Comparison of ENCODE assay signal across 16 cellular contexts in the genomic region with DNA sequence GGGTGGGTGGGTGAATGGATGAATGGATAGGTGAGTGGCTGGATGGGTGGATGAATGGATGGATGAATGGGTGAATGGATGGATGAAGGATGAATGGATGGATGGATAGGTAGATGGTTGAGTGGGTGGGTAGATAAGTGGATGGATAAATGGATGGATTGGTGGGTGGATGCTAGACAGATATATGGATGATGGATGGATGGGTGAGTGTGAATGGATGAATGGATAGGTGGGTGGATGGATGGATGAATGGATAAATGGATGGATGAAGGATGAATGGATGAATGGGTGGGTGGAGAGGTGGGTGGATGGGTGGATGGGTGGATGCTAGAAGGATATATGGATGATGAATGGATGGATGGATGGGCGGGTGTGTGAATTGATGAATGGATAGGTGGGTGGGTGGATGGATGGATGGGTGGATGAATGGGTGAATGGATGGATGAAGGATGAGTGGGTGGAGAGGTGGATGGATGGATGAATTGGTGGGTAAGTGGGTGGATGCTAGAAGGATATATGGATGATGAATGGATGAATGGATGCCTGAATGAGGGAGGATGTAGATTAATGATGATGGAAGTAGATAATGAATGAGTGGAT. TPM values are rescaled to one million over a fixed set of nuclear protein-coding genes. Genes with fewer than 3 reads are reported as not detected.
DNase-seq lines count a peak whose midpoint lies in the region; ATAC-seq and TF ChIP-seq lines count a peak whose summit lies in the region.
"Had no signal": no experiment of that assay in that cellular context is flagged by ENCODE, and none has a peak within 500 bp of the region (broad histone marks: within the 10 kb centered on the region; RNA-seq: fewer than 3 reads in every experiment).

No MANE protein-coding gene starts in this region.

- H3K4me1 Mint-ChIP-seq in glutamatergic neuron (ENCODE audit: low read depth, unreplicated experiment): peaks cover 43% of the 10 kb centered on the region
- H3K4me1 Mint-ChIP-seq: CD14-positive monocyte had no signal

- H3K4me1 ChIP-seq in IMR-90 (ENCODE audit: control insufficient read depth, insufficient read depth, low read length) (no peaks in the 10 kb centered on the region), ascending aorta (peaks cover 0 to 6% of the 10 kb centered on the region in 2 donors), gastroesophageal sphincter (peaks cover 0 to 19% (median 0%) of the 10 kb centered on the region in 3 donors), HAP-1 (no peaks in the 10 kb centered on the region), spleen (no peaks in the 10 kb centered on the region)
- H3K4me1 ChIP-seq: A549 had no signal

- no peak overlapping the region for H3K56ac ChIP-seq in IMR-90 (ENCODE audit: extremely low read depth, insufficient read depth, low read length)

- no peaks in the 10 kb centered on the region for H3K36me3 Mint-ChIP-seq in glutamatergic neuron (ENCODE audit: unreplicated experiment)
- H3K36me3 Mint-ChIP-seq: CD14-positive monocyte; CD8-positive, alpha-beta T cell had no signal

- peaks cover 2% of the 10 kb centered on the region for H3K9me3 Mint-ChIP-seq in glutamatergic neuron (ENCODE audit: unreplicated experiment)

- H3K4me3 Mint-ChIP-seq in glutamatergic neuron (ENCODE audit: unreplicated experiment): peak overlapping the region; percentile 7
- H3K4me3 Mint-ChIP-seq: CD8-positive, alpha-beta T cell; GM23338; H9; HFFc6 had no signal

- POLR2A ChIA-PET in IMR-90 (lab: Charles Lee; ENCODE audit: unreplicated experiment): no interaction called here

- BruUV-seq in IMR-90 (replicated peaks; lab: Mats Ljungman, UMichigan): no TSS peak

- WGBS in IMR-90 (ENCODE audit: extremely low coverage in 2 of 2, insufficient read length in 1 of 2), 2 experiments: 88 to 89% methylated on average over 1 of the region's 1 CpG
- WGBS in gastroesophageal sphincter (ENCODE audit: low coverage in 1 of 2), 2 donors: 73 to 93% methylated on average over 1 of the region's 1 CpG
- 52 to 100% (median 94%) methylated on average over 1 of the region's 1 CpG for WGBS in spleen, 5 donors

- no peaks in the 10 kb centered on the region for H3K36me3 ChIP-seq in IMR-90 (ENCODE audit: control insufficient read depth, insufficient read depth, low read length)
- no peaks in the 10 kb centered on the region for H3K36me3 ChIP-seq in ascending aorta
- H3K36me3 ChIP-seq in gastroesophageal sphincter: no peaks in the 10 kb centered on the region
- no peaks in the 10 kb centered on the region for H3K36me3 ChIP-seq in HAP-1 (replicated peaks)
- H3K36me3 ChIP-seq in spleen: peaks cover 0 to 4% (median 0%) of the 10 kb centered on the region in 6 donors

- no peak overlapping the region for H2AK9ac ChIP-seq in IMR-90 (replicated peaks; ENCODE audit: low read depth, low read length, poor library complexity)

- H2AFZ ChIP-seq in IMR-90 (replicated peaks; ENCODE audit: low read length, poor library complexity): no peak overlapping the region
- H2AFZ ChIP-seq: GM23338 had no signal

- H4K91ac ChIP-seq in IMR-90 (ENCODE audit: insufficient read depth, low read depth, low read length): no peak overlapping the region

- H3K9me3 ChIP-seq in IMR-90 (ENCODE audit: control insufficient read depth, insufficient read depth, low read length): no peaks in the 10 kb centered on the region
- H3K9me3 ChIP-seq in ascending aorta: peaks cover 0 to 2% of the 10 kb centered on the region in 2 donors
- no peaks in the 10 kb centered on the region for H3K9me3 ChIP-seq in gastroesophageal sphincter
- no peaks in the 10 kb centered on the region for H3K9me3 ChIP-seq in HAP-1
- H3K9me3 ChIP-seq in spleen: peaks cover 0 to 13% (median 3%) of the 10 kb centered on the region in 8 donors

- no peak for DNase-seq in IMR-90
- DNase-seq in ascending aorta (ENCODE audit: low spot score in 2 of 2): peak; percentile 1 to 4
- no peak for DNase-seq in glutamatergic neuron
- peak; percentile 17 for DNase-seq in ureter (ENCODE audit: low spot score)
- no peak for DNase-seq in HAP-1 (ENCODE audit: low spot score in 2 of 2)
- DNase-seq in spleen: no peak
- DNase-seq: CD8-positive, alpha-beta T cell; COR-L47; DMS153; EL; HFFc6 had no signal

- peak overlapping the region; percentile 26 for H2BK5ac ChIP-seq in IMR-90 (ENCODE audit: low read depth, low read length, poor library complexity, severe bottlenecking)

- ATAC-seq in IMR-90 (ENCODE audit: low read depth): no peak
- no peak for ATAC-seq in gastroesophageal sphincter
- ATAC-seq: A549; CD8-positive, alpha-beta T cell; GM23338 had no signal

- H3K9ac ChIP-seq in IMR-90 (ENCODE audit: low read depth, low read length): no peak overlapping the region

- peaks cover 6% of the 10 kb centered on the region for H3K27me3 Mint-ChIP-seq in glutamatergic neuron (ENCODE audit: unreplicated experiment)

- peak overlapping the region; percentile 2 for H3K27ac Mint-ChIP-seq in glutamatergic neuron (ENCODE audit: unreplicated experiment)
- H3K27ac Mint-ChIP-seq: CD14-positive monocyte; CD8-positive, alpha-beta T cell; GM23338; H9; HFFc6 had no signal

- no peak for TF ChIP-seq EP300 in gastroesophageal sphincter (IDR thresholded peaks at IDR 0.05)

- TF ChIP-seq POLR2A in IMR-90 (IDR thresholded peaks at IDR 0.05; ENCODE audit: low read depth, low read length): no peak
- no peak for TF ChIP-seq POLR2A in gastroesophageal sphincter (IDR thresholded peaks at IDR 0.05)
- TF ChIP-seq POLR2A in spleen (IDR thresholded peaks at IDR 0.05): no peak

- CTCF ChIA-PET in IMR-90 (lab: Yijun Ruan, JAX): no interaction called here

- in situ Hi-C loops in IMR-90 (cut with MboI; ENCODE audit: low sequenced_read_pairs) (no loop called here), HAP-1 (cut with MboI; ENCODE audit: low sequenced_read_pairs) (no loop called here)

- H3K79me1 ChIP-seq in IMR-90 (ENCODE audit: low read depth in 1 of 2, low read length in 2 of 2): no peaks in the 10 kb centered on the region; a peak in 1 of 4 replicates

- H3K4me2 ChIP-seq in IMR-90 (ENCODE audit: low read depth, low read length): no peak overlapping the region
- H3K4me2 ChIP-seq: A549, GM23338 had no signal

- H3K27ac ChIP-seq in IMR-90 (ENCODE audit: insufficient read depth, low read length) (no peak overlapping the region), ascending aorta (no peak overlapping the region), gastroesophageal sphincter (no peak overlapping the region), spleen (no peak overlapping the region)
- H3K27ac ChIP-seq: A549 had no signal

- H3K4ac ChIP-seq in IMR-90 (ENCODE audit: low read depth, low read length): no peak overlapping the region

- no peak overlapping the region for H2AK5ac ChIP-seq in IMR-90 (ENCODE audit: low read depth, low read length)

- H4K8ac ChIP-seq in IMR-90 (ENCODE audit: low read depth in 2 of 2, low read length in 2 of 2): no peak overlapping the region

- H3K18ac ChIP-seq in IMR-90 (ENCODE audit: low read depth, low read length): no peak overlapping the region

- H4K5ac ChIP-seq in IMR-90 (ENCODE audit: low read depth, low read length): no peak overlapping the region

- no peak overlapping the region for H2BK20ac ChIP-seq in IMR-90 (ENCODE audit: low read depth, low read length)

- no peak overlapping the region for H3K23ac ChIP-seq in IMR-90 (ENCODE audit: low read depth, low read length)

- dilution Hi-C loops in IMR-90 (cut with HindIII; ENCODE audit: low sequenced_read_pairs, unreplicated experiment): no loop called here

- TF ChIP-seq RAD21 in IMR-90 (IDR thresholded peaks at IDR 0.05; ENCODE audit: low read length): no peak

- H3K4me3 ChIP-seq in IMR-90 (ENCODE audit: insufficient read depth, low read depth, low read length): no peak overlapping the region
- H3K4me3 ChIP-seq in ascending aorta: no peak overlapping the region
- no peak overlapping the region for H3K4me3 ChIP-seq in gastroesophageal sphincter
- no peak overlapping the region for H3K4me3 ChIP-seq in HAP-1
- no peak overlapping the region for H3K4me3 ChIP-seq in spleen
- H3K4me3 ChIP-seq: A549, GM23338 had no signal

- H2BK15ac ChIP-seq in IMR-90 (ENCODE audit: low read depth, low read length): no peak overlapping the region

- intact Hi-C loops in IMR-90 (cut with micrococcal nuclease): no loop called here
- intact Hi-C loops in ascending aorta (cut with DNase I): no loop called here
- intact Hi-C loops in spleen (cut with DNase I; ENCODE audit: low total_unique reads): no loop called here

- H2BK120ac ChIP-seq in IMR-90 (ENCODE audit: low read depth, low read length): no peak overlapping the region

- H3K9me1 ChIP-seq in IMR-90 (ENCODE audit: insufficient read depth, low read length): no peaks in the 10 kb centered on the region

- TF ChIP-seq CTCF in IMR-90 (conservative IDR thresholded peaks at IDR 0.05; ENCODE audit: low read depth, low read length) (no peak), ascending aorta (IDR thresholded peaks at IDR 0.05) (no peak), glutamatergic neuron (IDR thresholded peaks at IDR 0.05; ENCODE audit: partially characterized antibody, unreplicated experiment) (no peak), gastroesophageal sphincter (IDR thresholded peaks at IDR 0.05) (no peak), spleen (IDR thresholded peaks at IDR 0.05 in 8 of 11, conservative IDR thresholded peaks at IDR 0.05 in 3 of 11) (no peak)

- H3K14ac ChIP-seq in IMR-90 (replicated peaks; ENCODE audit: low read depth, low read length): no peak overlapping the region

- H3K27me3 ChIP-seq in IMR-90 (ENCODE audit: control insufficient read depth, insufficient read depth, low read length): no peaks in the 10 kb centered on the region; the same call in 1 of the 2 replicates
- no peaks in the 10 kb centered on the region for H3K27me3 ChIP-seq in ascending aorta
- H3K27me3 ChIP-seq in gastroesophageal sphincter: peaks cover 34% of the 10 kb centered on the region
- H3K27me3 ChIP-seq in HAP-1 (ENCODE audit: low read depth): no peaks in the 10 kb centered on the region
- peaks cover 0 to 15% (median 0%) of the 10 kb centered on the region in 7 donors for H3K27me3 ChIP-seq in spleen (replicated peaks in 1 of 7)

- peaks cover 3% of the 10 kb centered on the region; the same call in 1 of the 2 replicates for H4K20me1 ChIP-seq in IMR-90 (ENCODE audit: insufficient read depth, low read length)

TF ChIP-seq in IMR-90, 13 proteins besides CTCF, POLR2A, EP300 and RAD21 (continues in another document):
- no peak for TF ChIP-seq RCOR1 (IDR thresholded peaks at IDR 0.05; ENCODE audit: insufficient replicate concordance, low read length)
- no peak for TF ChIP-seq RFX5 (IDR thresholded peaks at IDR 0.05; ENCODE audit: low read depth, low read length)
- TF ChIP-seq BHLHE40 (IDR thresholded peaks at IDR 0.05; ENCODE audit: low read depth, low read length): no peak
- no peak for TF ChIP-seq MAZ (IDR thresholded peaks at IDR 0.05; ENCODE audit: borderline replicate concordance, low read depth, low read length)

RNA-seq across cellular contexts. Expression of a gene that starts 20.4 kb away (rescaled TPM):
- total RNA-seq in IMR-90 (2012; rRNA removed) (1.6 and 2.2 TPM in 2 replicates), ascending aorta (7.3 TPM), glutamatergic neuron (ENCODE audit: unreplicated experiment) (40.0 TPM), ureter (1.7 TPM), gastroesophageal sphincter (1 to 10 TPM in 2 of 4 donors, under 1 TPM in 2; 0.42 to 3.7 (median 1.3) TPM), spleen (1 to 10 TPM; 2.3 to 3.9 (median 2.8) TPM)
- polyA plus RNA-seq in IMR-90 (2012; rRNA removed) (5.2 and 7.8 TPM in 2 replicates), spleen (under 1 TPM; 0.22 to 0.70 (median 0.41) TPM)
- polyA plus RNA-seq in IMR-90 (2012; cell fraction: cytosol; rRNA removed): 3.9 and 10.2 TPM in 2 replicates
- 3.8 and 9.6 TPM in 2 replicates for polyA plus RNA-seq in IMR-90 (2012; cell fraction: nucleus; rRNA removed; ENCODE audit: low replicate concordance)
- total RNA-seq: CD8-positive, alpha-beta T cell had no signal
- polyA plus RNA-seq: CD14-positive monocyte had no signal

Comparison
In these comparisons a context has a peak if more than half of its experiments do, and no peak if none do; other contexts are left out.
1. DNase-seq: peak in ascending aorta (2 of 2) and ureter (single experiment); none in IMR-90 (single experiment), glutamatergic neuron (single experiment), HAP-1 (0 of 2) and spleen (single experiment).